In genomic region chr6:106857310-106857709, GRCh38 we compare ENCODE assay signal across 1 cellular context.
TF ChIP-seq lines count a peak whose summit lies in the region.
"Not testable (repeated sequence)": the region's sequence is repeated elsewhere in the genome, so short reads cannot be mapped to it uniquely, and the experiment has no call there.

No MANE protein-coding gene starts in this region.

TF ChIP-seq in K562, 482 proteins besides CTCF, POLR2A, EP300 and RAD21 (continued from another document):
- peak; percentile 88 for TF ChIP-seq ZNF449 (CRISPR knock-in tag; IDR thresholded peaks at IDR 0.05)
- peak; percentile 89 for TF ChIP-seq CXXC5 (CRISPR knock-in tag; IDR thresholded peaks at IDR 0.05)
- peak; percentile 87 for TF ChIP-seq CREB3 (tag; conservative IDR thresholded peaks at IDR 0.05; ENCODE audit: low read depth)
- TF ChIP-seq NR4A1 (CRISPR knock-in tag; IDR thresholded peaks at IDR 0.05); NR2C1 (IDR thresholded peaks at IDR 0.05): not testable (repeated sequence)
- TF ChIP-seq NR4A1 (tag; IDR thresholded peaks at IDR 0.05), result peak; percentile 94
- peak; percentile 63 for TF ChIP-seq ETS2 (tag; IDR thresholded peaks at IDR 0.05; ENCODE audit: borderline replicate concordance, poor library complexity, severe bottlenecking)
- TF ChIP-seq IRF9 (tag; IDR thresholded peaks at IDR 0.05), result peak; percentile 53; the same call in 1 of the 2 replicates
- peak; percentile 63 for TF ChIP-seq ZNF395 (CRISPR knock-in tag; IDR thresholded peaks at IDR 0.05)
- peak; percentile 53; the same call in 1 of the 2 replicates for TF ChIP-seq ZNF41 (CRISPR knock-in tag; conservative IDR thresholded peaks at IDR 0.05)
- peak; percentile 77 for TF ChIP-seq TAF7 (tag; IDR thresholded peaks at IDR 0.05)
- peak; percentile 77 for TF ChIP-seq GTF2A2 (tag; IDR thresholded peaks at IDR 0.05)
- TF ChIP-seq NR2C1 (tag; IDR thresholded peaks at IDR 0.05), result peak; percentile 72
- TF ChIP-seq SMAD4 (CRISPR knock-in tag; conservative IDR thresholded peaks at IDR 0.05), result peak; percentile 96
- peak; percentile 87; the same call in 1 of the 2 replicates for TF ChIP-seq HIVEP1 (CRISPR knock-in tag; IDR thresholded peaks at IDR 0.05)
- peak; percentile 77 for TF ChIP-seq ZNF79 (CRISPR knock-in tag; IDR thresholded peaks at IDR 0.05; ENCODE audit: low read depth)
- peak; percentile 95 for TF ChIP-seq PTRF (tag; IDR thresholded peaks at IDR 0.05)
- 0 out of 2 replicates have a peak, but pooled peaks have one; percentile 40 for TF ChIP-seq ZNF175 (CRISPR knock-in tag; IDR thresholded peaks at IDR 0.05; ENCODE audit: low read depth)
- 0 out of 2 replicates have a peak, but pooled peaks have one; percentile 58 for TF ChIP-seq ZNF398 (CRISPR knock-in tag; IDR thresholded peaks at IDR 0.05)
- TF ChIP-seq ILK (tag; IDR thresholded peaks at IDR 0.05; ENCODE audit: borderline replicate concordance, low read depth), result 0 out of 2 replicates have a peak, but pooled peaks have one; percentile 74
- TF ChIP-seq TSHZ1 (CRISPR knock-in tag; IDR thresholded peaks at IDR 0.05), result peak; percentile 76; the same call in 1 of the 2 replicates
- TF ChIP-seq HINFP (tag; conservative IDR thresholded peaks at IDR 0.05; ENCODE audit: low read depth), result peak; percentile 78
- 0 out of 2 replicates have a peak, but pooled peaks have one; percentile 20 for TF ChIP-seq ZNF140 (CRISPR knock-in tag; IDR thresholded peaks at IDR 0.05)
- peak; percentile 92 for TF ChIP-seq ZNF592 (IDR thresholded peaks at IDR 0.05)
- 0 out of 2 replicates have a peak, but pooled peaks have one; percentile 28 for TF ChIP-seq ZNF76 (CRISPR knock-in tag; IDR thresholded peaks at IDR 0.05; ENCODE audit: borderline replicate concordance)
- TF ChIP-seq MEF2D (tag; conservative IDR thresholded peaks at IDR 0.05; ENCODE audit: low read depth), result peak; percentile 71; the same call in 1 of the 2 replicates
- TF ChIP-seq MECOM (CRISPR knock-in tag; IDR thresholded peaks at IDR 0.05), result peak; percentile 84; the same call in 1 of the 2 replicates
- peak; percentile 97 for TF ChIP-seq DMBX1 (CRISPR knock-in tag; IDR thresholded peaks at IDR 0.05; ENCODE audit: borderline replicate concordance)
- peak; percentile 70; the same call in 1 of the 2 replicates for TF ChIP-seq ID3 (CRISPR knock-in tag; IDR thresholded peaks at IDR 0.05)
- peak; percentile 81 for TF ChIP-seq ID3 (tag; IDR thresholded peaks at IDR 0.05)
- TF ChIP-seq ZNF583 (CRISPR knock-in tag; IDR thresholded peaks at IDR 0.05), result peak; percentile 63; the same call in 1 of the 2 replicates
- TF ChIP-seq PYGO2 (tag; IDR thresholded peaks at IDR 0.05), result peak; percentile 88
- TF ChIP-seq ZNF644 (tag; IDR thresholded peaks at IDR 0.05; ENCODE audit: low read depth), result peak; percentile 26; the same call in 1 of the 2 replicates
- TF ChIP-seq MTF1 (CRISPR knock-in tag; IDR thresholded peaks at IDR 0.05; ENCODE audit: borderline replicate concordance), result 0 out of 2 replicates have a peak, but pooled peaks have one; percentile 69
- peak; percentile 93 for TF ChIP-seq PTTG1 (tag; IDR thresholded peaks at IDR 0.05; ENCODE audit: low read depth)
- TF ChIP-seq DDX20 (tag; IDR thresholded peaks at IDR 0.05; ENCODE audit: low read depth), result peak; percentile 95
- TF ChIP-seq KLF6 (CRISPR knock-in tag; IDR thresholded peaks at IDR 0.05; ENCODE audit: borderline replicate concordance), result peak; percentile 93
- peak; percentile 89; the same call in 1 of the 2 replicates for TF ChIP-seq ZNF668 (CRISPR knock-in tag; IDR thresholded peaks at IDR 0.05)
- peak; percentile 56 for TF ChIP-seq ZNF239 (CRISPR knock-in tag; IDR thresholded peaks at IDR 0.05)
- TF ChIP-seq KLF13 (tag; IDR thresholded peaks at IDR 0.05; ENCODE audit: borderline replicate concordance, low read depth), result 0 out of 2 replicates have a peak, but pooled peaks have one; percentile 16
- TF ChIP-seq PPARD (CRISPR knock-in tag; IDR thresholded peaks at IDR 0.05), result peak; percentile 66; the same call in 1 of the 2 replicates
